Comparison of ENCODE assay signal across 30 cellular contexts in the genomic region with DNA sequence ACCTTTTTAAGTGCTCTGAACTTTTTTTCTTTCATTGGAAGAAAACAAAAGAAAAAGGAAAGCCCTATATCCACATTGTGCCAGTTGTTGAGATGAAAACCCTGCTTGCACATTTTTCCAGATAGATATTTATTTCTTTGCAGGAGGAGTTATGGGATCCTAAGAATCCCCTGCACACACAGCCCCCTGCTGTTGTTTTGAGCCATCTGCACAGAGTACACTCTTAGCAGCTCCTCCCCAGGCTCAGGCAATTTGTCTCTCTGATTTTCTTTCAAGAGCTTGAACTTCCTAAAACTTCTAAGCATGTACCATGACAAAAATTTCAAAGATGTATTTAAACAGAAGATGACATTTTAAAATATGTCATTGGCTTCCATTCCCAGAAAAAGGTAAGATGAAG.
A peak's percentile ranks its signal among the peaks of the same experiment; 100 is the strongest.
DNase-seq lines count a peak whose midpoint lies in the region; ATAC-seq and TF ChIP-seq lines count a peak whose summit lies in the region.
"Had no signal": no experiment of that assay in that cellular context is flagged by ENCODE, and none has a peak within 500 bp of the region (broad histone marks: within the 10 kb centered on the region; RNA-seq: fewer than 3 reads in every experiment).

No MANE protein-coding gene starts in this region.

- 0 out of 2 replicates have a peak, but pooled peaks have one; percentile 10 for TF ChIP-seq CTCF in AG04450 (IDR thresholded peaks at IDR 0.05; ENCODE audit: low read depth, low read length)
- TF ChIP-seq CTCF in fibroblast of pulmonary artery (IDR thresholded peaks at IDR 0.05; ENCODE audit: low read length, missing control alignments) = peak; percentile 20

- no peak for ATAC-seq in GM18858 (IDR thresholded peaks at IDR 0.05; ENCODE audit: unreplicated experiment)
- ATAC-seq in activated T-cell treated with anti-CD3 and anti-CD28 coated beads, Interleukin-2, amount 50 U/mL, for 4 hours = no peak
- ATAC-seq: right cardiac atrium, upper lobe of right lung had no signal

- DNase-seq in AG04450 (ENCODE audit: low read depth, low spot score) = no peak
- peak; percentile 19 for DNase-seq in COR-L47 (lab: John Stamatoyannopoulos, UW)
- peak; percentile 54 for DNase-seq in NCI-H69 (lab: John Stamatoyannopoulos, UW)
- DNase-seq in fibroblast of pulmonary artery (ENCODE audit: low read depth) = no peak
- no peak for DNase-seq in Ammon's horn (ENCODE audit: low spot score)
- no peak for DNase-seq in activated T-cell treated with anti-CD3 and anti-CD28 coated beads, Interleukin-2, amount 50 U/mL, for 4 hours
- DNase-seq: activated CD4-positive, alpha-beta T cell treated with anti-CD3 and anti-CD28 coated beads, Interleukin-2, amount 10 ng/mL, durations not matched to agents 7 days and 5 days; activated gamma-delta T cell treated with Interleukin-2 at 50 U/mL for 16 hours; activated naive CD8-positive, alpha-beta T cell treated with anti-CD3 and anti-CD28 coated beads, Interleukin-2, amount 10 ng/mL, durations not matched to agents 7 days and 5 days; aorta; CD4-positive, alpha-beta memory T cell; effector CD8-positive, alpha-beta T cell; H7; islet precursor cell; left ventricle myocardium inferior; mesenchymal stem cell; NCI-H1436; NCI-H2107; NCI-H510A; right cardiac atrium; SIG-M5; stimulated activated CD4-positive, alpha-beta T cell treated with anti-CD3 and anti-CD28 coated beads, Interleukin-1b, Interleukin-23, amount 100 ng/mL, for 48 hours; stimulated activated naive CD4-positive, alpha-beta T cell treated with Interleukin-2 at 50 U/mL for 16 hours; T1000; upper lobe of right lung had no signal

- H3K36me3 Mint-ChIP-seq in activated T-cell treated with anti-CD3 and anti-CD28 coated beads, Interleukin-2, amount 50 U/mL, for 4 hours (ENCODE audit: insufficient read depth) = no peaks in the 10 kb centered on the region
- H3K36me3 Mint-ChIP-seq: activated naive CD8-positive, alpha-beta T cell treated with anti-CD3 and anti-CD28 coated beads, Interleukin-2, amount 10 ng/mL, durations not matched to agents 7 days and 5 days; CD4-positive, alpha-beta memory T cell had no signal

- no peak overlapping the region for H3K4me3 Mint-ChIP-seq in activated T-cell treated with anti-CD3 and anti-CD28 coated beads, Interleukin-2, amount 50 U/mL, for 4 hours
- H3K4me3 Mint-ChIP-seq: activated CD4-positive, alpha-beta T cell treated with anti-CD3 and anti-CD28 coated beads, Interleukin-2, amount 10 ng/mL, durations not matched to agents 7 days and 5 days; activated naive CD8-positive, alpha-beta T cell treated with anti-CD3 and anti-CD28 coated beads, Interleukin-2, amount 10 ng/mL, durations not matched to agents 7 days and 5 days; CD4-positive, alpha-beta memory T cell had no signal

- no peaks in the 10 kb centered on the region for H3K4me1 Mint-ChIP-seq in activated T-cell treated with anti-CD3 and anti-CD28 coated beads, Interleukin-2, amount 50 U/mL, for 4 hours (ENCODE audit: low read depth)
- H3K4me1 Mint-ChIP-seq: activated CD4-positive, alpha-beta T cell treated with anti-CD3 and anti-CD28 coated beads, Interleukin-2, amount 10 ng/mL, durations not matched to agents 7 days and 5 days; activated naive CD8-positive, alpha-beta T cell treated with anti-CD3 and anti-CD28 coated beads, Interleukin-2, amount 10 ng/mL, durations not matched to agents 7 days and 5 days; CD4-positive, alpha-beta memory T cell had no signal

- H3K27me3 ChIP-seq in AG04450 (ENCODE audit: control insufficient read depth, insufficient read depth, low read length) = no peaks in the 10 kb centered on the region
- H3K27me3 ChIP-seq: suprapubic skin, upper lobe of right lung had no signal

- H3K9me3 ChIP-seq in AG04450 (ENCODE audit: control insufficient read depth, insufficient read depth, low read length) = no peaks in the 10 kb centered on the region
- H3K9me3 ChIP-seq: left ventricle myocardium inferior, suprapubic skin, upper lobe of right lung had no signal

- H3K27ac ChIP-seq in AG04450 (ENCODE audit: low read depth, low read length) = no peak overlapping the region
- H3K27ac ChIP-seq: coronary artery, epithelial cell of prostate, left ventricle myocardium inferior, suprapubic skin, upper lobe of right lung, VCaP had no signal

- H3K4me3 ChIP-seq in AG04450 (ENCODE audit: low read depth, low read length) (no peak overlapping the region), fibroblast of pulmonary artery (replicated peaks; ENCODE audit: low read depth, low read length) (no peak overlapping the region)
- H3K4me3 ChIP-seq: coronary artery, left ventricle myocardium inferior, suprapubic skin, upper lobe of right lung had no signal

- no peaks in the 10 kb centered on the region for H3K9me3 Mint-ChIP-seq in activated T-cell treated with anti-CD3 and anti-CD28 coated beads, Interleukin-2, amount 50 U/mL, for 4 hours
- H3K9me3 Mint-ChIP-seq: activated CD4-positive, alpha-beta T cell treated with anti-CD3 and anti-CD28 coated beads, Interleukin-2, amount 10 ng/mL, durations not matched to agents 7 days and 5 days; activated naive CD8-positive, alpha-beta T cell treated with anti-CD3 and anti-CD28 coated beads, Interleukin-2, amount 10 ng/mL, durations not matched to agents 7 days and 5 days; CD4-positive, alpha-beta memory T cell had no signal

- CTCF ChIA-PET in AG04450 (lab: Charles Lee) = interaction anchor here (0.7 to 1.2 kb wide), 3 partner anchors 28 to 30 kb away, joined by 3 read pairs; no protein-coding TSS in a partner anchor

- peaks cover 16% of the 10 kb centered on the region for H3K27me3 Mint-ChIP-seq in activated T-cell treated with anti-CD3 and anti-CD28 coated beads, Interleukin-2, amount 50 U/mL, for 4 hours (ENCODE audit: low read depth)
- H3K27me3 Mint-ChIP-seq: activated naive CD8-positive, alpha-beta T cell treated with anti-CD3 and anti-CD28 coated beads, Interleukin-2, amount 10 ng/mL, durations not matched to agents 7 days and 5 days had no signal

- POLR2A ChIA-PET in AG04450 (lab: Yijun Ruan, JAX) = no interaction called here

Comparison
In these comparisons a context has a peak if more than half of its experiments do, and no peak if none do; other contexts are left out.
1. DNase-seq: peak in COR-L47 (single experiment) and NCI-H69 (single experiment); none in AG04450 (single experiment), fibroblast of pulmonary artery (single experiment), Ammon's horn (single experiment) and activated T-cell treated with anti-CD3 and anti-CD28 coated beads, Interleukin-2, amount 50 U/mL, for 4 hours (single experiment).